Comparison of ENCODE assay signal across 8 cellular contexts in the genomic region with DNA sequence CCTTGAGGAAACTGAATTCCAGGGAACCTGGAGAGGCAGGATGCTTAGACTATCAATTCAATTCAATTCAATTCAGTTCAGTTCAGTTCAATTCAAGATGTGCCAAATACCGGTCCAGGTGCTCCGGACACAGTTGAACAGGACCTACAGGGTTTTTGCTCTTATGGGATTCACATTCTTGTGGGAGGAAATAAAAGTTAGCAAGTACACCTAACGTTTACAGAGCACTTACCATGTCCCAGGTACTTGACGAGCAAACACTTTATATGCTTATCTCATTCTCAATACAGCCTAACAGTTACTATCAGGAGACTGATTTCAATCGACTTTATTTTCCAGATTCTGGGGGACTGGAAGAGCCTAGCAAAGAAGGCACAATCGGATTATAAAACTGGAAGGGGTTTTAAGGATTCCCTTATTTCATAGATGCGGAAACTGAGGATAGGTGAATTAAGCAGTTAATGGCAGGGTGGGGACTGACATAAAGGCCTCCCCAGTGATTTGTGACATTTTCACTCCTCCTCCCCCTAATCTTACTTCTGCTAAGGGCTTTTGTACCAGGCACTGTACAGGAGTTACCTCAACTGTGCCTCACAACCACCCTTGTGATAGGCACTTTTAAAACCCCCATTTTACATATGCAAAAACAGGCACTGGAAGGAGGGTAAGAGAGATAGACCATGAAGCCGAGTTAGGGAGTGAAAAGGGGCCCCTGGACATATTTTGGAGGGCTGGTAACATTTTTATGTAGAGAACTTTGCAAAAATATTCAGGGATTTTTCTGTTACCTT. TPM values are rescaled to one million over a fixed set of nuclear protein-coding genes. Genes with fewer than 3 reads are reported as not detected.
A peak's percentile ranks its signal among the peaks of the same experiment; 100 is the strongest.
DNase-seq lines count a peak whose midpoint lies in the region; ATAC-seq and TF ChIP-seq lines count a peak whose summit lies in the region.

No MANE protein-coding gene starts in this region.

- H3K4me1 Mint-ChIP-seq in activated naive CD4-positive, alpha-beta T cell treated with anti-CD3 and anti-CD28 coated beads for 36 hours (ENCODE audit: low read depth), result peaks cover 42% of the 10 kb centered on the region
- peaks cover 63% of the 10 kb centered on the region for H3K4me1 Mint-ChIP-seq in activated CD4-positive, alpha-beta memory T cell treated with anti-CD3 and anti-CD28 coated beads, Interleukin-2, amount 10 ng/mL, durations not matched to agents 7 days and 5 days

- POLR2A ChIA-PET in activated CD4-positive, alpha-beta memory T cell treated with anti-CD3 and anti-CD28 coated beads, Interleukin-2, amount 10 ng/mL, durations not matched to agents 7 days and 5 days (lab: Charles Lee), result interaction anchor here (1.0 to 3.4 kb wide), 3 partner anchors 19 to 33 kb away, joined by 3 to 103 read pairs (median 4); a partner anchor contains a TSS

- peak overlapping the region; percentile 84 for H3K4me3 Mint-ChIP-seq in activated naive CD4-positive, alpha-beta T cell treated with anti-CD3 and anti-CD28 coated beads for 36 hours
- peak overlapping the region; percentile 93 for H3K4me3 Mint-ChIP-seq in activated CD4-positive, alpha-beta memory T cell treated with anti-CD3 and anti-CD28 coated beads, Interleukin-2, amount 10 ng/mL, durations not matched to agents 7 days and 5 days

- peak overlapping the region; percentile 52 for H3K27ac Mint-ChIP-seq in activated naive CD4-positive, alpha-beta T cell treated with anti-CD3 and anti-CD28 coated beads for 36 hours
- peak overlapping the region; percentile 89 for H3K27ac Mint-ChIP-seq in activated CD4-positive, alpha-beta memory T cell treated with anti-CD3 and anti-CD28 coated beads, Interleukin-2, amount 10 ng/mL, durations not matched to agents 7 days and 5 days

- peak overlapping the region; percentile 90 to 91 for H3K27ac ChIP-seq in tibial artery

- DNase-seq in activated naive CD4-positive, alpha-beta T cell treated with anti-CD3 and anti-CD28 coated beads for 36 hours, result no peak
- DNase-seq in activated naive CD4-positive, alpha-beta T cell (lab: John Stamatoyannopoulos, UW), result no peak
- no peak for DNase-seq in activated CD4-positive, alpha-beta memory T cell treated with anti-CD3 and anti-CD28 coated beads, Interleukin-2, amount 10 ng/mL, durations not matched to agents 7 days and 5 days
- DNase-seq in left lobe of liver (ENCODE audit: low spot score) (no peak), tibial artery (no peak), superior temporal gyrus (ENCODE audit: extremely low spot score) (no peak), HPDE6-E6E7 (ENCODE audit: extremely low spot score) (no peak)

- H3K9me3 ChIP-seq in tibial artery, result no peaks in the 10 kb centered on the region

- peak overlapping the region; percentile 78 to 96 for H3K4me3 ChIP-seq in tibial artery

- H3K27me3 Mint-ChIP-seq in activated naive CD4-positive, alpha-beta T cell treated with anti-CD3 and anti-CD28 coated beads for 36 hours (ENCODE audit: low read depth), result no peaks in the 10 kb centered on the region
- no peaks in the 10 kb centered on the region for H3K27me3 Mint-ChIP-seq in activated CD4-positive, alpha-beta memory T cell treated with anti-CD3 and anti-CD28 coated beads, Interleukin-2, amount 10 ng/mL, durations not matched to agents 7 days and 5 days

- peaks cover 0 to 50% (median 28%) of the 10 kb centered on the region in 4 donors for H3K4me1 ChIP-seq in tibial artery

- intact Hi-C loops in activated naive CD4-positive, alpha-beta T cell treated with anti-CD3 and anti-CD28 coated beads for 36 hours (cut with micrococcal nuclease), result loop anchor here (1.0 to 10.0 kb wide), 8 partner anchors 33 to 1218 kb away; a partner anchor contains a TSS
- intact Hi-C loops in tibial artery (cut with DNase I; ENCODE audit: low total_unique reads), result no loop called here

- CTCF ChIA-PET in activated naive CD4-positive, alpha-beta T cell treated with anti-CD3 and anti-CD28 coated beads for 36 hours (lab: Charles Lee), result interaction anchor here (0.7 kb wide), 1 partner anchor 719 kb away, joined by 3 read pairs; no protein-coding TSS in a partner anchor
- CTCF ChIA-PET in activated CD4-positive, alpha-beta memory T cell treated with anti-CD3 and anti-CD28 coated beads, Interleukin-2, amount 10 ng/mL, durations not matched to agents 7 days and 5 days (lab: Charles Lee), result interaction anchor here (0.6 to 3.1 kb wide), 2 partner anchors 11 to 33 kb away, joined by 3 to 12 read pairs; a partner anchor contains a TSS

- ATAC-seq in left lobe of liver, result peak; percentile 4
- ATAC-seq in GM18519 (IDR thresholded peaks at IDR 0.05; ENCODE audit: low FRiP score, unreplicated experiment), result no peak

- no peaks in the 10 kb centered on the region for H3K36me3 ChIP-seq in tibial artery

- H3K9me3 Mint-ChIP-seq in activated naive CD4-positive, alpha-beta T cell treated with anti-CD3 and anti-CD28 coated beads for 36 hours, result no peaks in the 10 kb centered on the region
- H3K9me3 Mint-ChIP-seq in activated CD4-positive, alpha-beta memory T cell treated with anti-CD3 and anti-CD28 coated beads, Interleukin-2, amount 10 ng/mL, durations not matched to agents 7 days and 5 days, result no peaks in the 10 kb centered on the region

- no peaks in the 10 kb centered on the region for H3K27me3 ChIP-seq in tibial artery

- H3K36me3 Mint-ChIP-seq in activated naive CD4-positive, alpha-beta T cell treated with anti-CD3 and anti-CD28 coated beads for 36 hours (ENCODE audit: low read depth), result peaks cover 3% of the 10 kb centered on the region
- peaks cover 23% of the 10 kb centered on the region for H3K36me3 Mint-ChIP-seq in activated CD4-positive, alpha-beta memory T cell treated with anti-CD3 and anti-CD28 coated beads, Interleukin-2, amount 10 ng/mL, durations not matched to agents 7 days and 5 days (ENCODE audit: low read depth)

- no peak for TF ChIP-seq CTCF in tibial artery (IDR thresholded peaks at IDR 0.05)

RNA-seq across cellular contexts. Expression of a gene that starts 0.7 kb away (rescaled TPM):
- total RNA-seq in activated naive CD4-positive, alpha-beta T cell treated with anti-CD3 and anti-CD28 coated beads for 36 hours, result 10 to 100 TPM; 13.3 to 17.1 TPM
- 10 to 100 TPM; 54.6 to 55.4 TPM for total RNA-seq in activated CD4-positive, alpha-beta memory T cell treated with anti-CD3 and anti-CD28 coated beads, Interleukin-2, amount 10 ng/mL, durations not matched to agents 7 days and 5 days
- 22.0 TPM for total RNA-seq in left lobe of liver

RNA-seq across cellular contexts. Expression of a gene that starts 1.2 kb away (rescaled TPM):
- 10 to 100 TPM; 27.3 to 31.9 TPM for total RNA-seq in activated naive CD4-positive, alpha-beta T cell treated with anti-CD3 and anti-CD28 coated beads for 36 hours
- 10 to 100 TPM; 44.7 to 50.9 TPM for total RNA-seq in activated CD4-positive, alpha-beta memory T cell treated with anti-CD3 and anti-CD28 coated beads, Interleukin-2, amount 10 ng/mL, durations not matched to agents 7 days and 5 days
- 2.7 TPM for total RNA-seq in left lobe of liver

RNA-seq across cellular contexts. Expression of a gene that starts 32.9 kb away (rescaled TPM):
- 10 to 100 TPM; 30.3 to 32.4 TPM for total RNA-seq in activated naive CD4-positive, alpha-beta T cell treated with anti-CD3 and anti-CD28 coated beads for 36 hours
- total RNA-seq in activated CD4-positive, alpha-beta memory T cell treated with anti-CD3 and anti-CD28 coated beads, Interleukin-2, amount 10 ng/mL, durations not matched to agents 7 days and 5 days, result 10 to 100 TPM; 48.7 to 55.4 TPM
- total RNA-seq in left lobe of liver, result 16.5 TPM
